Comparison of ENCODE assay signal across 15 cellular contexts in the genomic region with DNA sequence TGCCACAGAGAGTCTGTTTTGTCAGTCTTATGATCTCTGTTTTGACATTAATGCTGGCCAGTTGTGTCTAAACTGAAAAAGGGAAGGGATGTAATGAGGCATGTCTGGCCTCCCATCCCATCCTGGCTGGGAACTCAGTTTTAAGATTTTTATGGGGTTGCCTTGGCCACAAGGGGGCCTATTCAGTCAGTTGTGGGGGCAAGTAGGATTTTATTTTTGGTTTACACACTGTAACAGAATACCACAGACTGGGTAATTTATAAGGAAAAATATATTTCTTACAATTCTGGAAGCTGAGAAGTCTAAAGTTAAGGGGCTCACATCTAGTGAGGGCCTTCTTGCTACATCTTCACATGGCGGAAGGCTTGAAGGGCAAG.
"Had no signal": no experiment of that assay in that cellular context is flagged by ENCODE, and none has a peak within 500 bp of the region (broad histone marks: within the 10 kb centered on the region; RNA-seq: fewer than 3 reads in every experiment).

No MANE protein-coding gene starts in this region.

- H3K9ac ChIP-seq: parathyroid adenoma had no signal

- H3K27ac ChIP-seq: esophagus muscularis mucosa, lower lobe of right lung, parathyroid adenoma, testis, upper lobe of right lung had no signal

- H3K9me3 ChIP-seq: esophagus muscularis mucosa, lower lobe of right lung, testis, upper lobe of right lung had no signal

- H2AFZ ChIP-seq: parathyroid adenoma had no signal

- H3K4me1 ChIP-seq: esophagus muscularis mucosa, lower lobe of right lung, parathyroid adenoma, testis, upper lobe of right lung had no signal

- H3K27me3 ChIP-seq: esophagus muscularis mucosa, testis, upper lobe of right lung had no signal

- DNase-seq: activated naive CD4-positive, alpha-beta T cell treated with anti-CD3 and anti-CD28 coated beads, Interleukin-2, amount 50 U/mL, for 16 hours; cerebellar nuclear complex; dermis blood vessel endothelial cell; foreskin fibroblast; immature natural killer cell; lower lobe of right lung; midbrain; retina; stimulated activated CD4-positive, alpha-beta T cell treated with anti-CD3 and anti-CD28 coated beads, Interleukin-4, amount 100 ng/mL, for 4 hours; stimulated activated naive CD8-positive, alpha-beta T cell treated with anti-CD3 and anti-CD28 coated beads, Interleukin-15, amount 100 ng/mL, for 72 hours; testis; upper lobe of right lung had no signal

- H3K79me2 ChIP-seq: parathyroid adenoma had no signal

- ATAC-seq: activated CD4-positive, CD25-positive, alpha-beta regulatory T cell treated with anti-CD3 and anti-CD28 coated beads, Interleukin-2, amount 50 U/mL, for 24 hours; lower lobe of right lung; upper lobe of right lung had no signal

- H3K4me3 ChIP-seq: esophagus muscularis mucosa, lower lobe of right lung, testis, upper lobe of right lung had no signal

- H3K36me3 ChIP-seq: esophagus muscularis mucosa, lower lobe of right lung, upper lobe of right lung had no signal
